ENCODE assay signal across 20 cellular contexts in genomic region chr2:39567507-39567906, GRCh38.
DNase-seq lines count a peak whose midpoint lies in the region; ATAC-seq and TF ChIP-seq lines count a peak whose summit lies in the region.
"Had no signal": no experiment of that assay in that cellular context is flagged by ENCODE, and none has a peak within 500 bp of the region (broad histone marks: within the 10 kb centered on the region; RNA-seq: fewer than 3 reads in every experiment).

No MANE protein-coding gene starts in this region.

- TF ChIP-seq CTCF in choroid plexus epithelial cell (conservative IDR thresholded peaks at IDR 0.05; ENCODE audit: low read depth, low read length), result no peak
- TF ChIP-seq CTCF in tibial artery (IDR thresholded peaks at IDR 0.05), result no peak

- peak; percentile 29 for DNase-seq in NCI-H226
- DNase-seq in choroid plexus epithelial cell (ENCODE audit: low read depth), result peak; percentile 44
- peak; percentile 39 for DNase-seq in kidney tubule cell (ENCODE audit: low spot score)
- no peak for DNase-seq in tibial artery
- DNase-seq in left colon, result no peak
- DNase-seq: activated CD8-positive, alpha-beta T cell treated with anti-CD3 and anti-CD28 coated beads, Interleukin-2, amount 10 ng/mL, durations not matched to agents 7 days and 5 days; activated naive CD4-positive, alpha-beta T cell treated with anti-CD3 and anti-CD28 coated beads for 36 hours; activated T-cell treated with anti-CD3 and anti-CD28 coated beads, Interleukin-2, amount 50 U/mL, for 4 hours; body of pancreas; cortex of kidney; left lung; mucosa of descending colon; NCI-H1694 treated with DMSO at 0.1 percent for 48 hours; SK-N-SH; stimulated activated naive CD4-positive, alpha-beta T cell treated with Interleukin-2 at 50 U/mL for 16 hours; transverse colon had no signal

- H3K27me3 ChIP-seq in tibial artery, result no peaks in the 10 kb centered on the region
- H3K27me3 ChIP-seq: body of pancreas, left lung, neutrophil, transverse colon had no signal

- peak overlapping the region; percentile 29 to 64 for H3K27ac ChIP-seq in tibial artery
- H3K27ac ChIP-seq: left lung, neutrophil had no signal

- peaks cover 0 to 14% (median 12%) of the 10 kb centered on the region in 3 donors for H3K9me3 ChIP-seq in tibial artery
- H3K9me3 ChIP-seq: body of pancreas had no signal

- peaks cover 0 to 60% (median 40%) of the 10 kb centered on the region in 4 donors for H3K4me1 ChIP-seq in tibial artery

- H3K36me3 ChIP-seq in tibial artery, result peaks cover 0 to 1% (median 0%) of the 10 kb centered on the region in 3 donors
- H3K36me3 ChIP-seq: left lung, neutrophil had no signal

- intact Hi-C loops in tibial artery (cut with DNase I; ENCODE audit: low total_unique reads) (no loop called here), left colon (cut with DNase I, micrococcal nuclease) (no loop called here)

- ATAC-seq in GM21528 (IDR thresholded peaks at IDR 0.05; ENCODE audit: low FRiP score, unreplicated experiment) (no peak), left colon (no peak), GM21529 (IDR thresholded peaks at IDR 0.05; ENCODE audit: unreplicated experiment) (no peak)
- ATAC-seq: activated CD8-positive, alpha-beta T cell treated with anti-CD3 and anti-CD28 coated beads, Interleukin-2, amount 10 ng/mL, durations not matched to agents 7 days and 5 days; activated T-cell treated with anti-CD3 and anti-CD28 coated beads, Interleukin-2, amount 50 U/mL, for 4 hours; mucosa of descending colon; sciatic nerve had no signal

- H3K4me3 ChIP-seq in choroid plexus epithelial cell (ENCODE audit: low read depth, low read length), result no peak overlapping the region
- H3K4me3 ChIP-seq in tibial artery, result no peak overlapping the region
- H3K4me3 ChIP-seq: body of pancreas, left lung, mucosa of descending colon, transverse colon had no signal

Comparison
In these comparisons a context has a peak if more than half of its experiments do, and no peak if none do; other contexts are left out.
1. DNase-seq: peak in NCI-H226 (single experiment), choroid plexus epithelial cell (single experiment) and kidney tubule cell (single experiment); none in tibial artery (0 of 2) and left colon (0 of 2).